ENCODE assay signal across 7 cellular contexts in genomic region chr7:76960398-76960986, GRCh38.
DNase-seq lines count a peak whose midpoint lies in the region; ATAC-seq and TF ChIP-seq lines count a peak whose summit lies in the region.
"Not testable (repeated sequence)": the region's sequence is repeated elsewhere in the genome, so short reads cannot be mapped to it uniquely, and the experiment has no call there.

No MANE protein-coding gene starts in this region.

- ATAC-seq in GM19043 (IDR thresholded peaks at IDR 0.05; ENCODE audit: low read depth, unreplicated experiment) (peak; percentile 22), GM21529 (IDR thresholded peaks at IDR 0.05; ENCODE audit: unreplicated experiment) (peak; percentile 27), HG02885 (IDR thresholded peaks at IDR 0.05; ENCODE audit: poor library complexity, unreplicated experiment) (peak; percentile 20), HG03432 (IDR thresholded peaks at IDR 0.05; ENCODE audit: unreplicated experiment) (peak; percentile 23), heart right ventricle (peak; percentile 17 to 52 (median 28)), mucosa of descending colon (peak; percentile 29)
- ATAC-seq in activated CD8-positive, alpha-beta T cell treated with anti-CD3 and anti-CD28 coated beads for 36 hours = peak; percentile 17

- H3K4me1 Mint-ChIP-seq in activated CD8-positive, alpha-beta T cell treated with anti-CD3 and anti-CD28 coated beads for 36 hours (ENCODE audit: low read depth) = not testable (repeated sequence)

- H3K4me3 Mint-ChIP-seq in activated CD8-positive, alpha-beta T cell treated with anti-CD3 and anti-CD28 coated beads for 36 hours = not testable (repeated sequence)

- intact Hi-C loops in activated CD8-positive, alpha-beta T cell treated with anti-CD3 and anti-CD28 coated beads for 36 hours (cut with micrococcal nuclease); heart right ventricle (cut with DNase I); mucosa of descending colon (cut with DNase I, micrococcal nuclease): not testable (repeated sequence)

- not testable (repeated sequence) for H3K27ac ChIP-seq in heart right ventricle

- WGBS in heart right ventricle, 2 donors = no CpG with 5 or more reads among the region's 16 CpGs

- not testable (repeated sequence) for H3K36me3 Mint-ChIP-seq in activated CD8-positive, alpha-beta T cell treated with anti-CD3 and anti-CD28 coated beads for 36 hours (ENCODE audit: low read depth)

- not testable (repeated sequence) for DNase-seq in activated CD8-positive, alpha-beta T cell treated with anti-CD3 and anti-CD28 coated beads for 36 hours; heart right ventricle; mucosa of descending colon

- not testable (repeated sequence) for H3K4me1 ChIP-seq in heart right ventricle; mucosa of descending colon (ENCODE audit: low read depth)

- H3K27me3 ChIP-seq in heart right ventricle = not testable (repeated sequence)

- not testable (repeated sequence) for H3K27me3 Mint-ChIP-seq in activated CD8-positive, alpha-beta T cell treated with anti-CD3 and anti-CD28 coated beads for 36 hours

- TF ChIP-seq CTCF in activated CD8-positive, alpha-beta T cell treated with anti-CD3 and anti-CD28 coated beads for 36 hours (IDR thresholded peaks at IDR 0.05); heart right ventricle (IDR thresholded peaks at IDR 0.05); mucosa of descending colon (IDR thresholded peaks at IDR 0.05): not testable (repeated sequence)

- H3K36me3 ChIP-seq in heart right ventricle; mucosa of descending colon (ENCODE audit: low read depth): not testable (repeated sequence)

- H3K27ac Mint-ChIP-seq in activated CD8-positive, alpha-beta T cell treated with anti-CD3 and anti-CD28 coated beads for 36 hours = not testable (repeated sequence)

- POLR2A ChIA-PET in activated CD8-positive, alpha-beta T cell treated with anti-CD3 and anti-CD28 coated beads for 36 hours (lab: Charles Lee) = not testable (repeated sequence)

- not testable (repeated sequence) for H3K9me3 ChIP-seq in heart right ventricle, mucosa of descending colon

- not testable (repeated sequence) for H3K9me3 Mint-ChIP-seq in activated CD8-positive, alpha-beta T cell treated with anti-CD3 and anti-CD28 coated beads for 36 hours

- H3K4me3 ChIP-seq in heart right ventricle, mucosa of descending colon: not testable (repeated sequence)

- CTCF ChIA-PET in activated CD8-positive, alpha-beta T cell treated with anti-CD3 and anti-CD28 coated beads for 36 hours (lab: Charles Lee) = not testable (repeated sequence)
